In the genomic region with DNA sequence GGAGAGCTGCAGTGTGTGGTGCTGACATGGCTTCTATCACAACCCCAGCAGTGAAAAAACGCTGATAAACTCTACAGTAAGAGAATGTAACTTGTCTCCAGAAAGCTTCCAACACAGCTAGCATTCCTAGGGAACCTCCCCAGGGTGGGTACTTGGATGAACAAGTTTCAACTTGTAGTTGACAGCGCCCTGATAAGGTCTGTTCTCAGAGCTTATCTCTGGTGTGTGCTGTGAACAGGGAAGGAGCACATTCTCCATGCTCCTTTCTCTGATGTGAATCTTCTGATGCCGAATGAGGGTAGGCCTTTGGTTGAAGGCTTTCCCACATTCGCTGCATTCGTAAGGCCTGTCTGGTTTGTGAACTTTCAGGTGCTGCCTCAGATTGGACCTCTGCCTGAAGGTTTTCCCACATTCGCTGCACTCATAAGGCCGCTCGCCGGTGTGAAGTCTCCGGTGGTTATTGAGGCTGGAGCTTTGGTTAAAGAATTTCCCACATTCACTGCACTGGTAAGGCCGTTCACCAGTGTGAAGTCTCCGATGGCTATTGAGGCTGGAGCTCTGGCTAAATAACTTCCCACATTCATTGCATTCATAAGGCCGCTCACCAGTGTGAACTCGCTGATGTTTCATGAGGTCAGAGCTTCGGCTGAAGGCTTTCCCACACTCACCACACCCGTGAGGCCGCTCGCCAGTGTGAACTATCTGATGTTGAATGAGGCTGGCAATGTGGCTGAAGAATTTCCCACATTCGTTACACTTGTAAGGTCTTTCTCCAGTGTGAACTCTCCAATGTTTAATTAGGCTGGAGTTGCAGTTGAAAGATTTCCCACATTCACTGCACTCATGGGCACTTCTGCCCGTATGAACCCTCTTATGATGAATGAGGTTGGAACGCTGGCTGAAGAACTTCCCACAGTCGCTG, we compare ENCODE assay signal across 17 cellular contexts.
"Had no signal": no experiment of that assay in that cellular context is flagged by ENCODE, and none has a peak within 500 bp of the region (broad histone marks: within the 10 kb centered on the region; RNA-seq: fewer than 3 reads in every experiment).

No MANE protein-coding gene starts in this region.

- H3K27me3 Mint-ChIP-seq: activated CD4-positive, alpha-beta T cell treated with anti-CD3 and anti-CD28 coated beads, Interleukin-2, amount 10 ng/mL, durations not matched to agents 24 days and 14 days; central memory CD8-positive, alpha-beta T cell; effector memory CD8-positive, alpha-beta T cell; naive B cell; T-helper 17 cell had no signal

- ATAC-seq: effector memory CD8-positive, alpha-beta T cell; psoas muscle; stimulated activated naive CD8-positive, alpha-beta T cell treated with anti-CD3 and anti-CD28 coated beads, Interleukin-15, Interleukin-2, amounts not matched to agents 100 U/mL and 50 U/mL, for 24 hours; T-helper 17 cell; WTC11 had no signal

- H3K4me3 ChIP-seq: psoas muscle, thoracic aorta had no signal

- H3K4me3 Mint-ChIP-seq: activated CD4-positive, alpha-beta T cell treated with anti-CD3 and anti-CD28 coated beads, Interleukin-2, amount 10 ng/mL, durations not matched to agents 24 days and 14 days; central memory CD8-positive, alpha-beta T cell; effector memory CD8-positive, alpha-beta T cell; mesothelial cell of epicardium; T-helper 17 cell; WTC11 had no signal

- DNase-seq: activated CD4-positive, alpha-beta T cell treated with anti-CD3 and anti-CD28 coated beads, Interleukin-2, amount 10 ng/mL, durations not matched to agents 24 days and 14 days; activated naive CD4-positive, alpha-beta T cell treated with anti-CD3 and anti-CD28 coated beads, Interleukin-2, amount 50 U/mL, for 16 hours; effector memory CD8-positive, alpha-beta T cell; erythroblast; hippocampal formation; kidney glomerular epithelial cell; naive B cell; nucleus accumbens; psoas muscle; stimulated activated CD4-positive, alpha-beta T cell treated with anti-CD3 and anti-CD28 coated beads, Interleukin-2, amount 100 ng/mL, for 48 hours; stimulated activated naive CD8-positive, alpha-beta T cell treated with anti-CD3 and anti-CD28 coated beads, Interleukin-15, Interleukin-2, amounts not matched to agents 100 U/mL and 50 U/mL, for 24 hours; T-helper 17 cell had no signal

- H3K27ac Mint-ChIP-seq: activated CD4-positive, alpha-beta T cell treated with anti-CD3 and anti-CD28 coated beads, Interleukin-2, amount 10 ng/mL, durations not matched to agents 24 days and 14 days; brain; effector memory CD8-positive, alpha-beta T cell; mesothelial cell of epicardium; T-helper 17 cell; WTC11 had no signal

- H3K27ac ChIP-seq: psoas muscle, thoracic aorta had no signal
